ENCODE assay signal across 23 cellular contexts in the genomic region with DNA sequence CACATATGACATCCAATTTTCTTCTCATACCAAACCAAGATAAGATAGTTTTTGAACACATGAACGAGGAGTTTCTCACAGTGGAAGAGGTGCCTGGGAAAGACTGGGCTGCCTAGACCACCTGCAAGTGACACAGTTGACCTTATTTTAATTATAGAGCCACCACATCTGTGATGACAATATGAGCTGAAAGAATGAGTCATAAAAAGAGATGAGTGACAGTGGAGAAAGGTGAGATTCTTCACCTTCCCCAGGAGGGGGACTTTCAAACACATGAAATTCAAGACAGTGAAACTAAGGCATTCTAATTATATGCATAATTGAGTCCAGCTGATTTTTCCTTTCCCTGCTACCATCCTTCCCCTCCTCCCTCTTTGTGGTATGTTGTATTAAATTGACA.
"Had no signal": no experiment of that assay in that cellular context is flagged by ENCODE, and none has a peak within 500 bp of the region (broad histone marks: within the 10 kb centered on the region; RNA-seq: fewer than 3 reads in every experiment).

No MANE protein-coding gene starts in this region.

- H3K4me1 ChIP-seq: parathyroid adenoma, right lobe of liver, testis, upper lobe of left lung had no signal

- H3K9me3 Mint-ChIP-seq: activated CD4-positive, alpha-beta T cell treated with anti-CD3 and anti-CD28 coated beads, Interleukin-2, amount 10 ng/mL, durations not matched to agents 24 days and 14 days; activated naive CD4-positive, alpha-beta T cell treated with anti-CD3 and anti-CD28 coated beads for 36 hours; activated naive CD8-positive, alpha-beta T cell treated with anti-CD3 and anti-CD28 coated beads, Interleukin-2, amount 50 U/mL, for 24 hours; activated T-cell treated with anti-CD3 and anti-CD28 coated beads, Interleukin-2, amount 50 U/mL, for 4 hours; brain; mesothelial cell of epicardium; nephron had no signal

- H3K79me2 ChIP-seq: parathyroid adenoma had no signal

- H3K36me3 ChIP-seq: right lobe of liver, upper lobe of left lung had no signal

- H3K36me3 Mint-ChIP-seq: brain, mesothelial cell of epicardium had no signal

- DNase-seq: activated CD4-positive, alpha-beta T cell treated with anti-CD3 and anti-CD28 coated beads, Interleukin-2, amount 10 ng/mL, durations not matched to agents 24 days and 14 days; activated CD8-positive, alpha-beta memory T cell treated with anti-CD3 and anti-CD28 coated beads, Interleukin-2, amount 50 U/mL, for 4 hours; activated naive CD4-positive, alpha-beta T cell treated with anti-CD3 and anti-CD28 coated beads for 36 hours; activated naive CD8-positive, alpha-beta T cell treated with anti-CD3 and anti-CD28 coated beads, Interleukin-2, amount 50 U/mL, for 24 hours; activated T-cell treated with anti-CD3 and anti-CD28 coated beads, Interleukin-2, amount 50 U/mL, for 4 hours; anterior cingulate cortex; caudate nucleus; effector memory CD8-positive, alpha-beta T cell; foreskin melanocyte; glutamatergic neuron; hippocampal formation; islet precursor cell; left colon; right lobe of liver; small intestine; stimulated activated CD4-positive, alpha-beta T cell treated with anti-CD3 and anti-CD28 coated beads, Interleukin-15, amount 100 ng/mL, for 24 hours; stimulated activated CD4-positive, alpha-beta T cell treated with anti-CD3 and anti-CD28 coated beads, Interleukin-4, amount 100 ng/mL, for 1 hour; testis; upper lobe of left lung had no signal

- H3K27ac ChIP-seq: parathyroid adenoma, right lobe of liver, testis, upper lobe of left lung had no signal

- ATAC-seq: activated naive CD8-positive, alpha-beta T cell treated with anti-CD3 and anti-CD28 coated beads, Interleukin-2, amount 50 U/mL, for 24 hours; activated T-cell treated with anti-CD3 and anti-CD28 coated beads, Interleukin-2, amount 50 U/mL, for 4 hours; effector memory CD8-positive, alpha-beta T cell; left colon; right lobe of liver had no signal

- H3K9ac ChIP-seq: parathyroid adenoma had no signal

- H3K27ac Mint-ChIP-seq: activated CD4-positive, alpha-beta T cell treated with anti-CD3 and anti-CD28 coated beads, Interleukin-2, amount 10 ng/mL, durations not matched to agents 24 days and 14 days; activated naive CD4-positive, alpha-beta T cell treated with anti-CD3 and anti-CD28 coated beads for 36 hours; activated naive CD8-positive, alpha-beta T cell treated with anti-CD3 and anti-CD28 coated beads, Interleukin-2, amount 50 U/mL, for 24 hours; brain; effector memory CD8-positive, alpha-beta T cell; mesothelial cell of epicardium; nephron had no signal

- FAIRE-seq: small intestine had no signal

- H3K27me3 ChIP-seq: right lobe of liver, testis, upper lobe of left lung had no signal

- H3K4me3 ChIP-seq: right lobe of liver, testis, upper lobe of left lung had no signal

- H2AFZ ChIP-seq: parathyroid adenoma had no signal

- H3K9me3 ChIP-seq: right lobe of liver, testis, upper lobe of left lung had no signal
